Comparison of ENCODE assay signal across 8 cellular contexts in genomic region chr12:132955094-132955932, GRCh38. TPM values are rescaled to one million over a fixed set of nuclear protein-coding genes. Genes with fewer than 3 reads are reported as not detected.
DNase-seq lines count a peak whose midpoint lies in the region; ATAC-seq, FAIRE-seq and TF ChIP-seq lines count a peak whose summit lies in the region.

No MANE protein-coding gene starts in this region.

- H3K27me3 ChIP-seq in MM.1S (replicated peaks; ENCODE audit: insufficient read depth, low read length) (no peaks in the 10 kb centered on the region), neutrophil (no peaks in the 10 kb centered on the region)

- peaks cover 19% of the 10 kb centered on the region for H3K4me1 Mint-ChIP-seq in activated T-helper 17 cell treated with anti-CD3 and anti-CD28 coated beads, Interleukin-2, amount 50 U/mL, for 72 hours

- H3K9me3 Mint-ChIP-seq in activated T-helper 17 cell treated with anti-CD3 and anti-CD28 coated beads, Interleukin-2, amount 50 U/mL, for 72 hours: peaks cover 8% of the 10 kb centered on the region

- TF ChIP-seq CTCF in MM.1S (IDR thresholded peaks at IDR 0.05; ENCODE audit: low read length): no peak
- no peak for TF ChIP-seq CTCF in neutrophil (IDR thresholded peaks at IDR 0.05)

- H3K9me2 ChIP-seq in MM.1S (replicated peaks; ENCODE audit: insufficient read depth, low read length): no peaks in the 10 kb centered on the region

- no peak overlapping the region for H3K27ac ChIP-seq in MM.1S (ENCODE audit: low read length)
- H3K27ac ChIP-seq in neutrophil: no peak overlapping the region

- H3K9me3 ChIP-seq in MM.1S (replicated peaks; ENCODE audit: insufficient read depth, low read length) (no peaks in the 10 kb centered on the region), neutrophil (peaks cover 12% of the 10 kb centered on the region)

- peak overlapping the region; percentile 96 for H3K4me3 Mint-ChIP-seq in activated T-helper 17 cell treated with anti-CD3 and anti-CD28 coated beads, Interleukin-2, amount 50 U/mL, for 72 hours

- H3K36me3 ChIP-seq in MM.1S (replicated peaks; ENCODE audit: insufficient read depth, low read length): no peaks in the 10 kb centered on the region
- H3K36me3 ChIP-seq in neutrophil: no peaks in the 10 kb centered on the region

- peak overlapping the region; percentile 27; the same call in 1 of the 2 replicates for H3K4me2 ChIP-seq in MM.1S (ENCODE audit: low read depth, low read length)

- peak overlapping the region; percentile 94 for H3K27ac Mint-ChIP-seq in activated T-helper 17 cell treated with anti-CD3 and anti-CD28 coated beads, Interleukin-2, amount 50 U/mL, for 72 hours

- ATAC-seq in activated T-helper 17 cell treated with anti-CD3 and anti-CD28 coated beads, Interleukin-2, amount 50 U/mL, for 72 hours (replicated peaks): peak; percentile 50

- H3K4me3 ChIP-seq in MM.1S (ENCODE audit: low read length) (peak overlapping the region; percentile 46; the same call in 1 of the 2 replicates), neutrophil (ENCODE audit: low read depth in 1 of 2, low read length in 1 of 2) (peak overlapping the region; percentile 76 to 95)

- no peaks in the 10 kb centered on the region for H3K79me2 ChIP-seq in MM.1S (ENCODE audit: low read length)

- no peaks in the 10 kb centered on the region for H4K20me1 ChIP-seq in MM.1S (ENCODE audit: insufficient read depth, low read length)

- H3F3A ChIP-seq in MM.1S (ENCODE audit: insufficient read depth, low read length): no peaks in the 10 kb centered on the region

- H3K4me1 ChIP-seq in MM.1S (ENCODE audit: low read length): no peaks in the 10 kb centered on the region
- peaks cover 10 to 11% of the 10 kb centered on the region in 2 experiments for H3K4me1 ChIP-seq in neutrophil (ENCODE audit: control insufficient read depth in 1 of 2, insufficient read depth in 1 of 2, low read depth in 1 of 2, low read length in 1 of 2)

- DNase-seq in activated CD4-positive, alpha-beta T cell treated with anti-CD3 and anti-CD28 coated beads for 48 hours: peak; percentile 39
- DNase-seq in activated CD4-positive, alpha-beta T cell treated with anti-CD3 and anti-CD28 coated beads, Interleukin-2, amount 50 U/mL, for 1 hour: no peak
- DNase-seq in H54 (ENCODE audit: insufficient read length, low spot score) (peak; percentile 27), MM.1S (no peak), germinal center (ENCODE audit: low spot score) (peak; percentile 85), GDM1 (lab: John Stamatoyannopoulos, UW) (no peak)

- no peak for TF ChIP-seq POLR2A in H54 (IDR thresholded peaks at IDR 0.05; ENCODE audit: low read depth, low read length)

- peaks cover 9% of the 10 kb centered on the region for H3K36me3 Mint-ChIP-seq in activated T-helper 17 cell treated with anti-CD3 and anti-CD28 coated beads, Interleukin-2, amount 50 U/mL, for 72 hours (ENCODE audit: low read depth)

- H2AFZ ChIP-seq in MM.1S (ENCODE audit: low read length): no peak overlapping the region; the same call in 1 of the 2 replicates

- no peaks in the 10 kb centered on the region for H3K27me3 Mint-ChIP-seq in activated T-helper 17 cell treated with anti-CD3 and anti-CD28 coated beads, Interleukin-2, amount 50 U/mL, for 72 hours

- no peak for FAIRE-seq in H54 (lab: Jason Lieb, UNC)

- no peak overlapping the region for H3K9ac ChIP-seq in MM.1S (ENCODE audit: low read length)

RNA-seq across cellular contexts. Expression of gene ZNF605, which starts 0.8 kb away (rescaled TPM):
- 1 to 10 TPM; 8.3 to 8.5 TPM for total RNA-seq in activated T-helper 17 cell treated with anti-CD3 and anti-CD28 coated beads, Interleukin-2, amount 50 U/mL, for 72 hours

RNA-seq across cellular contexts. Expression of gene ZNF26, which starts 30.9 kb away (rescaled TPM):
- 10 to 100 TPM; 15.6 to 17.7 TPM for total RNA-seq in activated T-helper 17 cell treated with anti-CD3 and anti-CD28 coated beads, Interleukin-2, amount 50 U/mL, for 72 hours

Comparison
In these comparisons a context has a peak if more than half of its experiments do, and no peak if none do; other contexts are left out.
1. DNase-seq: peak in activated CD4-positive, alpha-beta T cell treated with anti-CD3 and anti-CD28 coated beads for 48 hours (single experiment), H54 (single experiment) and germinal center (single experiment); none in activated CD4-positive, alpha-beta T cell treated with anti-CD3 and anti-CD28 coated beads, Interleukin-2, amount 50 U/mL, for 1 hour (single experiment), MM.1S (single experiment) and GDM1 (single experiment).